ENCODE assay signal across 13 cellular contexts in the genomic region with DNA sequence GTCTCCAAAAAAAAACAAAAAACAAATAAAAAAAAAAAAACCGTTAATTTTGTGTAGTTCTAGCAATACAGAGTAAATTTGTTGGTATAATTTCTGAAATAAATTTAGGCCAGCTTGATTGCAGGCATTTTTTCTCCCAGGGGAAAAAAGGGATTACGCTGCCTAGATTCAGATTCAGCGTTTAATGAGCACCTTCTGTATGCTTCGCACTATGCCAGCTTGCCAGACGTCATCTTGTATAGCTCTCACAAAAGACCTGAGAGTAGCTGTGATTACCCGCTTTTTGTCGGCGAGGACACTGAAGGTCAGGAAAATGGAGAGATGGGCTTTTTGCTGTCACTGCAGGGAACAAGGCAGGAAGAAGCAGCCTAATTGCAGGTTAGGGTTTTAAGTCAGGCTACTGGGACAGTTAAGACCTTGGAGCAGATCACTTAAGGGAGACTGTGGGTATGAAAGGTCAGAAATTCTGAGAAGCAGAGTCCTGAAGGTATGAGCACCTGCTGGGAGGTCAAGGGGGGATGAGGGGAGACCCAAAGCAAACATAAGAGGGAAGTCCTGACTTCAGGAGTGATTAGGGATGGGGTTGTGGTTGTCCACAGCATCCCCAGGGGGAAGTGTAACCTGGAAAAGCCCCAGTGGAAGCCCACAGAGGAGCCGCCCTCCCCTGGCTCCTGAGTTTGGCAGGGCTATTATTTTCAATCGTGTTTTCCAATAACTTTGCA.
"Had no signal": no experiment of that assay in that cellular context is flagged by ENCODE, and none has a peak within 500 bp of the region (broad histone marks: within the 10 kb centered on the region; RNA-seq: fewer than 3 reads in every experiment).

No MANE protein-coding gene starts in this region.

- H3K27ac ChIP-seq: esophagus muscularis mucosa, heart left ventricle, pancreas, testis had no signal

- H3K9me3 Mint-ChIP-seq: activated CD8-positive, alpha-beta T cell treated with anti-CD3 and anti-CD28 coated beads for 36 hours; activated naive CD8-positive, alpha-beta T cell treated with anti-CD3 and anti-CD28 coated beads, Interleukin-2, amount 50 U/mL, for 24 hours; T-helper 2 cell treated with Interferon-gamma antibody and Interleukin-4, amounts not matched to agents 5 μg/mL and 100 μg/mL, for 36 hours had no signal

- H3K27me3 ChIP-seq: esophagus muscularis mucosa, heart left ventricle, pancreas, testis had no signal

- H3K36me3 ChIP-seq: heart left ventricle, pancreas had no signal

- H3K4me3 Mint-ChIP-seq: activated CD8-positive, alpha-beta T cell treated with anti-CD3 and anti-CD28 coated beads for 36 hours; activated naive CD8-positive, alpha-beta T cell treated with anti-CD3 and anti-CD28 coated beads, Interleukin-2, amount 50 U/mL, for 24 hours; T-helper 2 cell treated with Interferon-gamma antibody and Interleukin-4, amounts not matched to agents 5 μg/mL and 100 μg/mL, for 36 hours had no signal

- H3K27me3 Mint-ChIP-seq: activated CD8-positive, alpha-beta T cell treated with anti-CD3 and anti-CD28 coated beads for 36 hours had no signal

- H3K27ac Mint-ChIP-seq: activated CD8-positive, alpha-beta T cell treated with anti-CD3 and anti-CD28 coated beads for 36 hours; activated naive CD8-positive, alpha-beta T cell treated with anti-CD3 and anti-CD28 coated beads, Interleukin-2, amount 50 U/mL, for 24 hours; T-helper 2 cell treated with Interferon-gamma antibody and Interleukin-4, amounts not matched to agents 5 μg/mL and 100 μg/mL, for 36 hours had no signal

- ATAC-seq: activated CD8-positive, alpha-beta T cell treated with anti-CD3 and anti-CD28 coated beads for 36 hours; activated naive CD8-positive, alpha-beta T cell treated with anti-CD3 and anti-CD28 coated beads, Interleukin-2, amount 50 U/mL, for 24 hours; heart left ventricle; left ventricle myocardium superior; stimulated activated naive CD8-positive, alpha-beta T cell treated with anti-CD3 and anti-CD28 coated beads, Interleukin-15, Interleukin-2, amounts not matched to agents 100 U/mL and 50 U/mL, for 24 hours had no signal

- DNase-seq: activated CD8-positive, alpha-beta memory T cell treated with anti-CD3 and anti-CD28 coated beads, Interleukin-2, amount 50 U/mL, for 4 hours; activated CD8-positive, alpha-beta T cell treated with anti-CD3 and anti-CD28 coated beads for 36 hours; activated naive CD8-positive, alpha-beta T cell treated with anti-CD3 and anti-CD28 coated beads, Interleukin-2, amount 50 U/mL, for 24 hours; heart left ventricle; left ventricle myocardium superior; mesendoderm; stimulated activated CD4-positive, alpha-beta T cell treated with anti-CD3 and anti-CD28 coated beads, Interleukin-4, amount 100 ng/mL, for 1 hour; stimulated activated CD8-positive, alpha-beta memory T cell treated with anti-CD3 and anti-CD28 coated beads, Interleukin-4, amount 100 ng/mL, for 48 hours; stimulated activated naive CD8-positive, alpha-beta T cell treated with anti-CD3 and anti-CD28 coated beads, Interleukin-15, Interleukin-2, amounts not matched to agents 100 U/mL and 50 U/mL, for 24 hours; testis had no signal

- H3K9me3 ChIP-seq: esophagus muscularis mucosa, heart left ventricle, pancreas, testis had no signal

- H3K4me1 ChIP-seq: pancreas had no signal

- H3K4me3 ChIP-seq: esophagus muscularis mucosa, heart left ventricle, pancreas, testis had no signal
